ENCODE assay signal across 13 cellular contexts in the genomic region with DNA sequence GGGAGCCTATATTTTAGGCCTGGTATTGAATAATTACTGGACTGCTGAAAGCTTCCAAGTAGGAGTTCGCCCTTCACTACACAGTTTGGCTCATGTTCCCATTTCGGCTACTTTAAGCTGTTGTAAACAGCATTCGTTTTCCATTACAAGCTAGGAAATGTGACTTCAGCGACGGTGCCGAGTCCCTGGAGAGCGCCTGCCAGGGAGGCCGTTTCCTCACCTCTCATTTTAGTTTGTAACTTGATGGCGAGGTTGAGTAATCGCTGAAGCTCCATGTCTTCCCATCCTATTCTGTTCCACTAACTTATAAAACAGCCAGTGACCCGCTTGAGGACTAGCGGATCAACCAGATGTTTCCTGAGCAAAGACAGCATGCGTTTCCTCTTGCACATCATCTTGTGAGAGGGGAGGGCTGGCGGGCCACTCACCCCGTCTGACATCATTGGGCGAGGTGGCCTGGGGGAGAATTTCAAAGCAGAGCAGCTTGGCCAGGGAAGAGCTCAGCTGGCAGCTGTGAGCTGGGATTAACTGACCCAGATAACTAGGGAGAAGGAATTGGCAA. TPM values are rescaled to one million over a fixed set of nuclear protein-coding genes. Genes with fewer than 3 reads are reported as not detected.
DNase-seq lines count a peak whose midpoint lies in the region; ATAC-seq and TF ChIP-seq lines count a peak whose summit lies in the region.
"Had no signal": no experiment of that assay in that cellular context is flagged by ENCODE, and none has a peak within 500 bp of the region (broad histone marks: within the 10 kb centered on the region; RNA-seq: fewer than 3 reads in every experiment).

No MANE protein-coding gene starts in this region.

- no peak overlapping the region for H3K27ac ChIP-seq in RWPE2 (ENCODE audit: poor library complexity, severe bottlenecking)
- H3K27ac ChIP-seq in CD4-positive, alpha-beta T cell (ENCODE audit: low read depth, low read length): no peak overlapping the region

- peak; percentile 39 for DNase-seq in ELR (ENCODE audit: low read depth)
- no peak for DNase-seq in RWPE2 (ENCODE audit: low spot score)
- DNase-seq in glutamatergic neuron: peak; percentile 39
- peak; percentile 41 for DNase-seq in skeletal muscle cell (ENCODE audit: low read depth)
- DNase-seq in CD4-positive, alpha-beta T cell: no peak
- no peak for DNase-seq in T-helper 9 cell
- no peak for DNase-seq in T-helper 2 cell
- DNase-seq: NCI-H526; nephron progenitor cell; stimulated activated CD4-positive, alpha-beta T cell treated with anti-CD3 and anti-CD28 coated beads, Interleukin-4, amount 100 ng/mL, for 1 hour had no signal

- H3K4me3 ChIP-seq in RWPE2 (ENCODE audit: severe bottlenecking) (no peak overlapping the region), skeletal muscle cell (ENCODE audit: low read depth, low read length) (no peak overlapping the region)

- peaks cover 3% of the 10 kb centered on the region for H3K27me3 Mint-ChIP-seq in glutamatergic neuron (ENCODE audit: unreplicated experiment)
- H3K27me3 Mint-ChIP-seq in CD4-positive, alpha-beta T cell: no peaks in the 10 kb centered on the region
- H3K27me3 Mint-ChIP-seq: type B pancreatic cell had no signal

- no peaks in the 10 kb centered on the region for H3K4me1 ChIP-seq in RWPE2 (ENCODE audit: insufficient read depth, poor library complexity, severe bottlenecking)

- H3K4me3 Mint-ChIP-seq in glutamatergic neuron (ENCODE audit: unreplicated experiment): no peak overlapping the region
- H3K4me3 Mint-ChIP-seq in CD4-positive, alpha-beta T cell: no peak overlapping the region
- H3K4me3 Mint-ChIP-seq: nephron progenitor cell, type B pancreatic cell had no signal

- ATAC-seq in RWPE2 (ENCODE audit: low read depth): peak; percentile 40; the same call in 1 of the 3 replicates
- ATAC-seq in CD4-positive, alpha-beta T cell (ENCODE audit: poor library complexity): no peak
- no peak for ATAC-seq in GM18517 (IDR thresholded peaks at IDR 0.05; ENCODE audit: unreplicated experiment)
- ATAC-seq: activated naive CD4-positive, alpha-beta T cell treated with anti-CD3 and anti-CD28 coated beads, Interleukin-2, amount 50 U/mL, for 72 hours had no signal

- no peaks in the 10 kb centered on the region for H3K4me1 Mint-ChIP-seq in glutamatergic neuron (ENCODE audit: low read depth, unreplicated experiment)
- no peaks in the 10 kb centered on the region for H3K4me1 Mint-ChIP-seq in CD4-positive, alpha-beta T cell (ENCODE audit: low read depth)
- H3K4me1 Mint-ChIP-seq: nephron progenitor cell had no signal

- H3K27me3 ChIP-seq in RWPE2 (ENCODE audit: insufficient read depth, poor library complexity, severe bottlenecking): peaks cover 9% of the 10 kb centered on the region
- H3K27me3 ChIP-seq in CD4-positive, alpha-beta T cell (ENCODE audit: control insufficient read depth, insufficient read depth, low read length): no peaks in the 10 kb centered on the region

- no peaks in the 10 kb centered on the region for H3K9me3 Mint-ChIP-seq in glutamatergic neuron (ENCODE audit: unreplicated experiment)
- H3K9me3 Mint-ChIP-seq in CD4-positive, alpha-beta T cell: no peaks in the 10 kb centered on the region
- H3K9me3 Mint-ChIP-seq: activated naive CD4-positive, alpha-beta T cell treated with anti-CD3 and anti-CD28 coated beads, Interleukin-2, amount 50 U/mL, for 72 hours; nephron progenitor cell had no signal

- no peaks in the 10 kb centered on the region for H3K36me3 ChIP-seq in RWPE2 (ENCODE audit: low read depth)

- CTCF ChIA-PET in CD4-positive, alpha-beta T cell (lab: Charles Lee): interaction anchor here (1.1 kb wide), 1 partner anchor 12 kb away, joined by 3 read pairs; no protein-coding TSS in a partner anchor

- no peak for TF ChIP-seq CTCF in RWPE2 (IDR thresholded peaks at IDR 0.05; ENCODE audit: poor library complexity, severe bottlenecking)
- TF ChIP-seq CTCF in glutamatergic neuron (IDR thresholded peaks at IDR 0.05; ENCODE audit: partially characterized antibody, unreplicated experiment): no peak
- no peak for TF ChIP-seq CTCF in CD4-positive, alpha-beta T cell (IDR thresholded peaks at IDR 0.05)

- intact Hi-C loops in CD4-positive, alpha-beta T cell (cut with DNase I, micrococcal nuclease): no loop called here

- H3K9me3 ChIP-seq in RWPE2 (ENCODE audit: severe bottlenecking): no peaks in the 10 kb centered on the region
- no peaks in the 10 kb centered on the region for H3K9me3 ChIP-seq in CD4-positive, alpha-beta T cell (ENCODE audit: control insufficient read depth, low read length)

- H3K27ac Mint-ChIP-seq in glutamatergic neuron (ENCODE audit: unreplicated experiment): peak overlapping the region; percentile 26
- no peak overlapping the region for H3K27ac Mint-ChIP-seq in CD4-positive, alpha-beta T cell
- H3K27ac Mint-ChIP-seq: activated naive CD4-positive, alpha-beta T cell treated with anti-CD3 and anti-CD28 coated beads, Interleukin-2, amount 50 U/mL, for 72 hours; nephron progenitor cell; type B pancreatic cell had no signal

- no peaks in the 10 kb centered on the region for H3K36me3 Mint-ChIP-seq in glutamatergic neuron (ENCODE audit: unreplicated experiment)
- H3K36me3 Mint-ChIP-seq in CD4-positive, alpha-beta T cell (ENCODE audit: low read depth): no peaks in the 10 kb centered on the region
- H3K36me3 Mint-ChIP-seq: activated naive CD4-positive, alpha-beta T cell treated with anti-CD3 and anti-CD28 coated beads, Interleukin-2, amount 50 U/mL, for 72 hours had no signal

- POLR2A ChIA-PET in CD4-positive, alpha-beta T cell (lab: Charles Lee): no interaction called here

RNA-seq across cellular contexts. Expression of a gene that starts 32.9 kb away (rescaled TPM):
- 20.5 TPM for total RNA-seq in glutamatergic neuron (ENCODE audit: unreplicated experiment)
- total RNA-seq in CD4-positive, alpha-beta T cell: 1 to 10 TPM; 1.1 to 1.2 TPM

Comparison
In these comparisons a context has a peak if more than half of its experiments do, and no peak if none do; other contexts are left out.
1. DNase-seq: peak in ELR (single experiment), glutamatergic neuron (single experiment) and skeletal muscle cell (single experiment); none in RWPE2 (single experiment), CD4-positive, alpha-beta T cell (0 of 10), T-helper 9 cell (single experiment) and T-helper 2 cell (0 of 5).